In the genomic region with DNA sequence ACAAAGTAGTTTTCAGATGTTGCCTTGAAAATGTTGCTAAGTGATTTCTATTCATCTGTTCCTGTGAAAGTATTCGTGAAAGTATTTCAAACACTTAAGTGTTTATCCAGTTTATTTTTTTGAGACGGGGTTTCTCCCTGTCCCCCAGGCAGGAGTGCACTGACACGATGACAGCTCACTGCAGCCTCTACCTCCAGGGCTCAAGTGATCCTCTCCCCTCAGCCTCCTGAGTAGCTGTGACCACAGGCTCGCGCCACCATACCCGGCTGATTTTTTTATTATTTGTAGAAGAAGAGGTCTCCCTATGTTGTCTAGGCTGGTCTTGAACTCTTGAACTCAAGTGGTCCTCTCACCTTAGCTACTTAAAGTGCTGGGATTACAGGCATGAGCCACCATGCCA, we compare ENCODE assay signal across 2 cellular contexts.
TF ChIP-seq lines count a peak whose summit lies in the region.

No MANE protein-coding gene starts in this region.

TF ChIP-seq in GM12878, 131 proteins besides CTCF, POLR2A, EP300 and RAD21 (continued from another document):
- no peak for TF ChIP-seq TAF1 (IDR thresholded peaks at IDR 0.05; ENCODE audit: borderline replicate concordance, low read depth, low read length)
- TF ChIP-seq MYC (IDR thresholded peaks at IDR 0.05; ENCODE audit: insufficient read depth, insufficient read length, insufficient replicate concordance, low read length, severe bottlenecking) = no peak
TF ChIP-seq in GM12878: peak in this region for 0.

TF ChIP-seq in HEK293T, 16 proteins besides CTCF, POLR2A, EP300 and RAD21 (continued from another document):
- no peak for TF ChIP-seq NFRKB (IDR thresholded peaks at IDR 0.05)
